Comparison of ENCODE assay signal across 28 cellular contexts in genomic region chr3:169215953-169216352, GRCh38.
"Had no signal": no experiment of that assay in that cellular context is flagged by ENCODE, and none has a peak within 500 bp of the region (broad histone marks: within the 10 kb centered on the region; RNA-seq: fewer than 3 reads in every experiment).

No MANE protein-coding gene starts in this region.

- H3K4me1 ChIP-seq: gastroesophageal sphincter, left lung, lower lobe of right lung, parathyroid adenoma, psoas muscle, sigmoid colon, testis, tibial nerve, upper lobe of right lung had no signal

- H3K27me3 ChIP-seq: esophagus muscularis mucosa, gastroesophageal sphincter, left lung, neural progenitor cell, sigmoid colon, testis, tibial nerve, upper lobe of right lung had no signal

- H3K9me3 ChIP-seq: esophagus muscularis mucosa, gastroesophageal sphincter, left lung, lower lobe of right lung, psoas muscle, sigmoid colon, testis, tibial nerve, upper lobe of right lung had no signal

- H3K4me3 ChIP-seq: dorsolateral prefrontal cortex, esophagus muscularis mucosa, gastroesophageal sphincter, left lung, lower lobe of right lung, neural progenitor cell, psoas muscle, sigmoid colon, skin epidermis, testis, tibial nerve, upper lobe of right lung had no signal

- ATAC-seq: gastroesophageal sphincter; left lung; lower lobe of right lung; natural killer cell treated with Interleukin-12 subunit alpha and Interleukin-12 subunit beta and Interleukin-15 and Interleukin-18, amount 100 ng/mL, for 72 hours; psoas muscle; stimulated activated naive B cell treated with anti-CD40 and anti-IgM and Interleukin-4, amounts not matched to agents 10 μg/mL and 1 μg/mL and 100 μg/mL, for 72 hours; stimulated activated naive CD8-positive, alpha-beta T cell treated with anti-CD3 and anti-CD28 coated beads, Interleukin-15, amount 100 ng/mL, for 72 hours; upper lobe of right lung had no signal

- DNase-seq: cortex of kidney; dorsolateral prefrontal cortex; effector CD8-positive, alpha-beta T cell; foreskin fibroblast; glutamatergic neuron; immature natural killer cell; left lung; lower lobe of right lung; mesenchymal stem cell; midbrain; nucleus accumbens; psoas muscle; retina; sigmoid colon; stimulated activated CD4-positive, alpha-beta T cell treated with anti-CD3 and anti-CD28 coated beads, Interleukin-2, amount 100 ng/mL, for 24 hours; stimulated activated CD4-positive, alpha-beta T cell treated with anti-CD3 and anti-CD28 coated beads, Interleukin-4, amount 100 ng/mL, for 4 hours; stimulated activated naive B cell treated with anti-CD40 and anti-IgM and Interleukin-4, amounts not matched to agents 10 μg/mL and 1 μg/mL and 100 μg/mL, for 72 hours; stimulated activated naive CD8-positive, alpha-beta T cell treated with anti-CD3 and anti-CD28 coated beads, Interleukin-15, amount 100 ng/mL, for 72 hours; testis; upper lobe of right lung had no signal

- H3K27ac ChIP-seq: dorsolateral prefrontal cortex, epithelial cell of prostate, esophagus muscularis mucosa, gastroesophageal sphincter, left lung, lower lobe of right lung, neural progenitor cell, parathyroid adenoma, psoas muscle, sigmoid colon, skin epidermis, testis, upper lobe of right lung had no signal

- H3K36me3 ChIP-seq: esophagus muscularis mucosa, gastroesophageal sphincter, left lung, lower lobe of right lung, neural progenitor cell, sigmoid colon, tibial nerve, upper lobe of right lung had no signal
